ENCODE assay signal across 22 cellular contexts in genomic region chr7:105617280-105618015, GRCh38. TPM values are rescaled to one million over a fixed set of nuclear protein-coding genes. Genes with fewer than 3 reads are reported as not detected.
"Had no signal": no experiment of that assay in that cellular context is flagged by ENCODE, and none has a peak within 500 bp of the region (broad histone marks: within the 10 kb centered on the region; RNA-seq: fewer than 3 reads in every experiment).

No MANE protein-coding gene starts in this region.

- H3K9me3 Mint-ChIP-seq: activated CD4-positive, alpha-beta memory T cell treated with anti-CD3 and anti-CD28 coated beads for 36 hours; activated naive CD4-positive, alpha-beta T cell treated with anti-CD3 and anti-CD28 coated beads, Interleukin-2, amount 50 U/mL, for 72 hours; activated T-helper 1 cell treated with anti-CD3 and anti-CD28 coated beads, Interleukin-12 subunit alpha, Interleukin-12 subunit beta, Interleukin-2, Interleukin-4 antibody, amounts not matched to agents 30 ng/mL and 10 ng/mL and 1 ng/mL, durations not matched to agents 14 hours and 24 hours and 36 hours; dendritic cell treated with granulocyte-macrophage colony-stimulating factor and Interleukin-4, amounts not matched to agents 40 ng/mL and 50 ng/mL, for 4 days; natural killer cell had no signal

- H3K27me3 ChIP-seq: adrenal gland, breast epithelium, esophagus squamous epithelium, hepatocyte, neutrophil, tibial artery had no signal

- H3K4me1 Mint-ChIP-seq: natural killer cell had no signal

- H3K27ac ChIP-seq: adrenal gland, breast epithelium, esophagus squamous epithelium, hepatocyte, neutrophil, parathyroid adenoma, skin epidermis, tibial artery had no signal

- H3K4me1 ChIP-seq: adrenal gland, breast epithelium, parathyroid adenoma had no signal

- H3K36me3 ChIP-seq: breast epithelium had no signal

- H3K9me3 ChIP-seq: adrenal gland, breast epithelium, esophagus squamous epithelium, neutrophil, tibial artery had no signal

- H3K4me3 Mint-ChIP-seq: activated CD4-positive, alpha-beta memory T cell treated with anti-CD3 and anti-CD28 coated beads for 36 hours; activated T-helper 1 cell treated with anti-CD3 and anti-CD28 coated beads, Interleukin-12 subunit alpha, Interleukin-12 subunit beta, Interleukin-2, Interleukin-4 antibody, amounts not matched to agents 30 ng/mL and 10 ng/mL and 1 ng/mL, durations not matched to agents 14 hours and 24 hours and 36 hours; dendritic cell treated with granulocyte-macrophage colony-stimulating factor and Interleukin-4, amounts not matched to agents 40 ng/mL and 50 ng/mL, for 4 days; natural killer cell had no signal

- H3K4me3 ChIP-seq: adrenal gland, breast epithelium, esophagus squamous epithelium, hepatocyte, lung, skin epidermis, tibial artery had no signal

- H3K27me3 Mint-ChIP-seq: activated CD4-positive, alpha-beta memory T cell treated with anti-CD3 and anti-CD28 coated beads for 36 hours; dendritic cell treated with granulocyte-macrophage colony-stimulating factor and Interleukin-4, amounts not matched to agents 40 ng/mL and 50 ng/mL, for 4 days had no signal

- DNase-seq: activated CD4-positive, alpha-beta memory T cell treated with anti-CD3 and anti-CD28 coated beads for 36 hours; activated gamma-delta T cell treated with Interleukin-2 at 50 U/mL for 16 hours; activated T-cell treated with anti-CD3 and anti-CD28 coated beads for 4 hours; adrenal gland; cerebellar nuclear complex; effector memory CD4-positive, alpha-beta T cell; esophagus squamous epithelium; left cardiac atrium; natural killer cell; stimulated activated naive CD8-positive, alpha-beta T cell treated with anti-CD3 and anti-CD28 coated beads, Interleukin-15, Interleukin-2, amounts not matched to agents 100 U/mL and 50 U/mL, for 24 hours; substantia nigra; T-helper 2 cell; tibial artery had no signal

- ATAC-seq: activated naive CD4-positive, alpha-beta T cell treated with anti-CD3 and anti-CD28 coated beads, Interleukin-2, amount 50 U/mL, for 72 hours; left cardiac atrium; natural killer cell; stimulated activated naive CD8-positive, alpha-beta T cell treated with anti-CD3 and anti-CD28 coated beads, Interleukin-15, Interleukin-2, amounts not matched to agents 100 U/mL and 50 U/mL, for 24 hours had no signal

- H3K27ac Mint-ChIP-seq: activated CD4-positive, alpha-beta memory T cell treated with anti-CD3 and anti-CD28 coated beads for 36 hours; activated naive CD4-positive, alpha-beta T cell treated with anti-CD3 and anti-CD28 coated beads, Interleukin-2, amount 50 U/mL, for 72 hours; activated T-helper 1 cell treated with anti-CD3 and anti-CD28 coated beads, Interleukin-12 subunit alpha, Interleukin-12 subunit beta, Interleukin-2, Interleukin-4 antibody, amounts not matched to agents 30 ng/mL and 10 ng/mL and 1 ng/mL, durations not matched to agents 14 hours and 24 hours and 36 hours; dendritic cell treated with granulocyte-macrophage colony-stimulating factor and Interleukin-4, amounts not matched to agents 40 ng/mL and 50 ng/mL, for 4 days; natural killer cell had no signal

RNA-seq across cellular contexts. Expression of gene EFCAB10, which starts 36.2 kb away (rescaled TPM):
- total RNA-seq: activated CD4-positive, alpha-beta memory T cell treated with anti-CD3 and anti-CD28 coated beads for 36 hours; activated naive CD4-positive, alpha-beta T cell treated with anti-CD3 and anti-CD28 coated beads, Interleukin-2, amount 50 U/mL, for 72 hours; activated T-helper 1 cell treated with anti-CD3 and anti-CD28 coated beads, Interleukin-12 subunit alpha, Interleukin-12 subunit beta, Interleukin-2, Interleukin-4 antibody, amounts not matched to agents 30 ng/mL and 10 ng/mL and 1 ng/mL, durations not matched to agents 14 hours and 24 hours and 36 hours; adrenal gland; breast epithelium; esophagus squamous epithelium; hepatocyte; left cardiac atrium had no signal
